Comparison of ENCODE assay signal across 8 cellular contexts in genomic region chr5:179907570-179908324, GRCh38. TPM values are rescaled to one million over a fixed set of nuclear protein-coding genes. Genes with fewer than 3 reads are reported as not detected.
DNase-seq lines count a peak whose midpoint lies in the region; ATAC-seq and TF ChIP-seq lines count a peak whose summit lies in the region.

Gene TBC1D9B, minus strand, starts transcription at chr5:179907897. Its CDS starts 76 bp downstream, at chr5:179907821.

- TF ChIP-seq CTCF in glutamatergic neuron (IDR thresholded peaks at IDR 0.05; ENCODE audit: partially characterized antibody, unreplicated experiment) (peak; percentile 31), ovary (IDR thresholded peaks at IDR 0.05) (peak in 2 of 3 donors; percentile 41 to 42), thoracic aorta (IDR thresholded peaks at IDR 0.05) (peak; percentile 29)

- H3K4me3 ChIP-seq in ovary (peak within 1 kb of the TSS; percentile 62), thoracic aorta (peak within 1 kb of the TSS; percentile 84)

- H3K36me3 ChIP-seq in ovary (no peaks in the 10 kb centered on the region), thoracic aorta (peaks cover 10% of the 10 kb centered on the region)

- H3K27me3 Mint-ChIP-seq in activated naive CD8-positive, alpha-beta T cell = no peaks in the 10 kb centered on the region
- H3K27me3 Mint-ChIP-seq in glutamatergic neuron (ENCODE audit: unreplicated experiment) = peaks cover 9% of the 10 kb centered on the region

- TF ChIP-seq POLR2A in ovary (IDR thresholded peaks at IDR 0.05) = no peak

- H3K4me1 Mint-ChIP-seq in activated naive CD8-positive, alpha-beta T cell (ENCODE audit: low read depth) = peaks cover 8% of the 10 kb centered on the region
- H3K4me1 Mint-ChIP-seq in glutamatergic neuron (ENCODE audit: low read depth, unreplicated experiment) = peaks cover 4% of the 10 kb centered on the region

- no peak for TF ChIP-seq EP300 in ovary (IDR thresholded peaks at IDR 0.05)

- intact Hi-C loops in ovary (cut with DNase I) = loop anchor here in 3 of 4 donors (10.0 kb wide), 5 partner anchors 83 to 167 kb away; partner anchors contain the start of genes RNF130 (in 2 of the 3), LTC4S (in 1 of the 3), MGAT4B (in 1 of the 3) and SQSTM1 (in 1 of the 3)

- H3K4me1 ChIP-seq in ovary (ENCODE audit: insufficient read depth) (peaks cover 9% of the 10 kb centered on the region), thoracic aorta (ENCODE audit: control insufficient read depth in 1 of 2, low read depth in 2 of 2) (peaks cover 10 to 24% of the 10 kb centered on the region in 2 donors)

- 0 to 1% (median 1%) methylated on average over 44 to 102 of the region's 102 CpGs for WGBS in ovary, 3 donors

- H3K9me3 Mint-ChIP-seq in activated naive CD8-positive, alpha-beta T cell (ENCODE audit: low read depth) = no peaks in the 10 kb centered on the region
- H3K9me3 Mint-ChIP-seq in glutamatergic neuron (ENCODE audit: unreplicated experiment) = peaks cover 6% of the 10 kb centered on the region

- H3K27me3 ChIP-seq in ovary (no peaks in the 10 kb centered on the region), thoracic aorta (replicated peaks; ENCODE audit: insufficient read depth) (no peaks in the 10 kb centered on the region)

- H3K4me3 Mint-ChIP-seq in activated naive CD8-positive, alpha-beta T cell = peak within 1 kb of the TSS; percentile 88
- peak within 1 kb of the TSS; percentile 86 for H3K4me3 Mint-ChIP-seq in glutamatergic neuron (ENCODE audit: unreplicated experiment)

- peak; percentile 56 for DNase-seq in DMS53 treated with DMSO at 0.1 percent for 48 hours (lab: John Stamatoyannopoulos, UW; ENCODE audit: unreplicated experiment)
- peak in 50 of 76 experiments; percentile 8 to 62 (median 30) for DNase-seq in HUDEP-2 (lab: John Stamatoyannopoulos, UW; ENCODE audit: unreplicated experiment in 76 of 76)
- peak; percentile 71 for DNase-seq in SKM-1 (lab: John Stamatoyannopoulos, UW; ENCODE audit: unreplicated experiment)
- DNase-seq in glutamatergic neuron = peak; percentile 70
- DNase-seq in ovary = peak; percentile 74 to 88 (median 83)
- no peak for DNase-seq in thoracic aorta (ENCODE audit: low spot score)

- peak within 1 kb of the TSS; percentile 73 for H3K27ac Mint-ChIP-seq in activated naive CD8-positive, alpha-beta T cell
- H3K27ac Mint-ChIP-seq in glutamatergic neuron (ENCODE audit: unreplicated experiment) = no peak within 1 kb of the TSS

- H3K27ac ChIP-seq in ovary (peak within 1 kb of the TSS; percentile 60 to 65), thoracic aorta (peak within 1 kb of the TSS; percentile 56 to 58)

- H3K9me3 ChIP-seq in ovary = no peaks in the 10 kb centered on the region
- H3K9me3 ChIP-seq in thoracic aorta = no peaks in the 10 kb centered on the region

- ATAC-seq in GM21367 (IDR thresholded peaks at IDR 0.05; ENCODE audit: unreplicated experiment) (peak; percentile 82), thoracic aorta (ENCODE audit: insufficient number of reproducible peaks, low FRiP score, low read depth) (peak; percentile 71)

- H3K36me3 Mint-ChIP-seq in activated naive CD8-positive, alpha-beta T cell = peaks cover 7% of the 10 kb centered on the region
- H3K36me3 Mint-ChIP-seq in glutamatergic neuron (ENCODE audit: unreplicated experiment) = peaks cover 4% of the 10 kb centered on the region

RNA-seq across cellular contexts. Expression of gene TBC1D9B, which starts in this region (rescaled TPM):
- 81.8 TPM for total RNA-seq in glutamatergic neuron (ENCODE audit: unreplicated experiment)
- total RNA-seq in ovary = 100 to 1,000 TPM in 2 of 7 donors, 10 to 100 TPM in 5; 48.3 to 121 (median 87.8) TPM
- polyA plus RNA-seq in ovary = 10 to 100 TPM; 66.2 to 67.4 TPM
- total RNA-seq in thoracic aorta = 100 to 1,000 TPM in 1 of 2 donors, 10 to 100 TPM in 1; 91.9 to 104 TPM
